In genomic region chr6:112468359-112468758, GRCh38 we compare ENCODE assay signal across 23 cellular contexts.
A peak's percentile ranks its signal among the peaks of the same experiment; 100 is the strongest.
DNase-seq lines count a peak whose midpoint lies in the region; ATAC-seq, FAIRE-seq and TF ChIP-seq lines count a peak whose summit lies in the region.
"Had no signal": no experiment of that assay in that cellular context is flagged by ENCODE, and none has a peak within 500 bp of the region (broad histone marks: within the 10 kb centered on the region; RNA-seq: fewer than 3 reads in every experiment).

No MANE protein-coding gene starts in this region.

- CTCF ChIA-PET in PC-3 (lab: Charles Lee), result interaction anchor here (0.5 kb wide), 1 partner anchor 76 kb away, joined by 10 read pairs; no protein-coding TSS in a partner anchor

- H3K79me2 ChIP-seq in PC-3 (ENCODE audit: low read length), result no peaks in the 10 kb centered on the region
- no peaks in the 10 kb centered on the region for H3K79me2 ChIP-seq in neural progenitor cell (ENCODE audit: low read depth)

- DNase-seq in ELF-1 (ENCODE audit: low read depth, low spot score) (peak; percentile 24), PC-3 (peak; percentile 72), brain microvascular endothelial cell (peak; percentile 44), neural progenitor cell (ENCODE audit: low spot score) (no peak), heart left ventricle (no peak), small intestine (no peak)
- DNase-seq: activated CD4-positive, alpha-beta T cell treated with anti-CD3 and anti-CD28 coated beads, Interleukin-2, amount 50 U/mL, for 48 hours; anterior cingulate cortex; DMS79 treated with DMSO at 0.1 percent for 48 hours; effector CD4-positive, alpha-beta T cell; Kasumi-1; NCI-H1694; NCI-H526 treated with DMSO at 0.1 percent for 48 hours; Peyer's patch; retina; stimulated activated CD4-positive, alpha-beta T cell treated with anti-CD3 and anti-CD28 coated beads, Interleukin-4, amount 100 ng/mL, for 4 hours; stimulated activated naive B cell treated with anti-CD40 and anti-IgM and Interleukin-4, amounts not matched to agents 10 μg/mL and 1 μg/mL and 100 μg/mL, for 72 hours; uterus had no signal

- H3K4me1 Mint-ChIP-seq in neural progenitor cell, result peaks cover 29% of the 10 kb centered on the region

- H3K36me3 ChIP-seq in PC-3 (ENCODE audit: low read depth, low read length) (no peaks in the 10 kb centered on the region), brain microvascular endothelial cell (replicated peaks) (no peaks in the 10 kb centered on the region), neural progenitor cell (no peaks in the 10 kb centered on the region), heart left ventricle (no peaks in the 10 kb centered on the region), small intestine (ENCODE audit: control insufficient read depth in 2 of 2, insufficient read depth in 2 of 2, low read length in 2 of 2) (no peaks in the 10 kb centered on the region)
- H3K36me3 ChIP-seq: Peyer's patch, uterus had no signal

- H3K9me3 Mint-ChIP-seq in neural progenitor cell, result peaks cover 5% of the 10 kb centered on the region

- no peak overlapping the region for H3K27ac ChIP-seq in PC-3 (ENCODE audit: low read length)
- H3K27ac ChIP-seq in brain microvascular endothelial cell, result no peak overlapping the region
- H3K27ac ChIP-seq in neural progenitor cell, result no peak overlapping the region
- H3K27ac ChIP-seq in heart left ventricle, result no peak overlapping the region
- H3K27ac ChIP-seq in small intestine (ENCODE audit: low read depth in 1 of 2, low read length in 1 of 2), result no peak overlapping the region
- H3K27ac ChIP-seq: C4-2B, Peyer's patch, uterus had no signal

- TF ChIP-seq CTCF in PC-3 (conservative IDR thresholded peaks at IDR 0.05; ENCODE audit: low read depth, low read length), result no peak
- no peak for TF ChIP-seq CTCF in brain microvascular endothelial cell (IDR thresholded peaks at IDR 0.05; ENCODE audit: low read depth, low read length, missing control alignments)
- TF ChIP-seq CTCF in neural progenitor cell (IDR thresholded peaks at IDR 0.05), result no peak
- no peak for TF ChIP-seq CTCF in heart left ventricle (IDR thresholded peaks at IDR 0.05)

- intact Hi-C loops in PC-3 (cut with micrococcal nuclease), result no loop called here
- intact Hi-C loops in heart left ventricle (cut with DNase I), result no loop called here

- peaks cover 3% of the 10 kb centered on the region for H3K27me3 Mint-ChIP-seq in neural progenitor cell (ENCODE audit: insufficient read depth, low read depth)
- H3K27me3 Mint-ChIP-seq: stimulated activated naive B cell treated with anti-CD40 and anti-IgM and Interleukin-4, amounts not matched to agents 10 μg/mL and 1 μg/mL and 100 μg/mL, for 72 hours had no signal

- in situ Hi-C loops in brain microvascular endothelial cell (cut with HindIII; ENCODE audit: low pct_ligation_motif_present, low sequenced_read_pairs), result no loop called here

- H3K4me1 ChIP-seq in PC-3 (ENCODE audit: insufficient read depth, low read length), result peaks cover 15% of the 10 kb centered on the region
- H3K4me1 ChIP-seq in neural progenitor cell, result no peaks in the 10 kb centered on the region
- no peaks in the 10 kb centered on the region for H3K4me1 ChIP-seq in heart left ventricle
- H3K4me1 ChIP-seq in small intestine (ENCODE audit: control insufficient read depth in 2 of 2, insufficient read depth in 1 of 2, low read depth in 1 of 2, low read length in 1 of 2), result no peaks in the 10 kb centered on the region
- H3K4me1 ChIP-seq: Peyer's patch, uterus had no signal

- H3K4me3 Mint-ChIP-seq in neural progenitor cell, result no peak overlapping the region
- H3K4me3 Mint-ChIP-seq: stimulated activated naive B cell treated with anti-CD40 and anti-IgM and Interleukin-4, amounts not matched to agents 10 μg/mL and 1 μg/mL and 100 μg/mL, for 72 hours had no signal

- no peaks in the 10 kb centered on the region for H3F3A ChIP-seq in PC-3 (ENCODE audit: low read length, unreplicated experiment)
- H3F3A ChIP-seq in neural progenitor cell (ENCODE audit: low read depth), result no peaks in the 10 kb centered on the region

- no TSS peak for BruUV-seq in PC-3 (replicated peaks; lab: Mats Ljungman, UMichigan)

- TF ChIP-seq POLR2A in heart left ventricle (IDR thresholded peaks at IDR 0.05), result no peak

- H3K9me2 ChIP-seq in PC-3 (replicated peaks; ENCODE audit: low read length), result no peaks in the 10 kb centered on the region

- no peak overlapping the region for H2AFZ ChIP-seq in PC-3 (ENCODE audit: low read length)
- no peak overlapping the region for H2AFZ ChIP-seq in neural progenitor cell (replicated peaks)

- peak overlapping the region; percentile 66 for H3K4me2 ChIP-seq in PC-3 (ENCODE audit: low read length)
- H3K4me2 ChIP-seq in neural progenitor cell, result no peak overlapping the region

- H3K9ac ChIP-seq in PC-3 (ENCODE audit: low read length) (no peak overlapping the region), neural progenitor cell (no peak overlapping the region)

- ATAC-seq in PC-3 (peak; percentile 72), GM18873 (IDR thresholded peaks at IDR 0.05; ENCODE audit: low FRiP score, unreplicated experiment) (no peak), HG02884 (IDR thresholded peaks at IDR 0.05; ENCODE audit: unreplicated experiment) (no peak), heart left ventricle (no peak)
- ATAC-seq: stimulated activated naive B cell treated with anti-CD40 and anti-IgM and Interleukin-4, amounts not matched to agents 10 μg/mL and 1 μg/mL and 100 μg/mL, for 72 hours had no signal

- H3K27me3 ChIP-seq in PC-3 (ENCODE audit: low read length) (no peaks in the 10 kb centered on the region), brain microvascular endothelial cell (replicated peaks) (no peaks in the 10 kb centered on the region), neural progenitor cell (no peaks in the 10 kb centered on the region), heart left ventricle (no peaks in the 10 kb centered on the region), small intestine (ENCODE audit: control insufficient read depth in 2 of 2, insufficient read depth in 2 of 2, low read length in 2 of 2) (no peaks in the 10 kb centered on the region)
- H3K27me3 ChIP-seq: Peyer's patch, uterus had no signal

- POLR2A ChIA-PET in PC-3 (lab: Charles Lee; ENCODE audit: unreplicated experiment), result interaction anchor here (0.6 kb wide), 1 partner anchor 983 kb away, joined by 3 read pairs; no protein-coding TSS in a partner anchor

- no peaks in the 10 kb centered on the region for H3K36me3 Mint-ChIP-seq in neural progenitor cell
- H3K36me3 Mint-ChIP-seq: stimulated activated naive B cell treated with anti-CD40 and anti-IgM and Interleukin-4, amounts not matched to agents 10 μg/mL and 1 μg/mL and 100 μg/mL, for 72 hours had no signal

- no peaks in the 10 kb centered on the region for H3K9me3 ChIP-seq in PC-3 (ENCODE audit: low read length)
- no peaks in the 10 kb centered on the region for H3K9me3 ChIP-seq in neural progenitor cell (ENCODE audit: low read depth)
- no peaks in the 10 kb centered on the region for H3K9me3 ChIP-seq in heart left ventricle
- no peaks in the 10 kb centered on the region for H3K9me3 ChIP-seq in small intestine (ENCODE audit: control insufficient read depth, low read depth)
- H3K9me3 ChIP-seq: Peyer's patch, uterus had no signal

- H3K27ac Mint-ChIP-seq in neural progenitor cell, result peak overlapping the region; percentile 39
- H3K27ac Mint-ChIP-seq: stimulated activated naive B cell treated with anti-CD40 and anti-IgM and Interleukin-4, amounts not matched to agents 10 μg/mL and 1 μg/mL and 100 μg/mL, for 72 hours had no signal

- no peak for FAIRE-seq in small intestine (lab: Jason Lieb, UNC)
- FAIRE-seq: frontal cortex, GM12891 had no signal

- H4K20me1 ChIP-seq in PC-3 (ENCODE audit: low read length) (no peaks in the 10 kb centered on the region), neural progenitor cell (ENCODE audit: low read depth) (no peaks in the 10 kb centered on the region)

- 38 to 45% (median 41%) methylated on average over 3 of the region's 3 CpGs for WGBS in heart left ventricle, 4 donors
- WGBS in small intestine, 3 donors, result 51 to 68% (median 53%) methylated on average over 3 of the region's 3 CpGs

- H3K4me3 ChIP-seq in PC-3 (ENCODE audit: low read length) (no peak overlapping the region), brain microvascular endothelial cell (ENCODE audit: low read depth, low read length) (no peak overlapping the region), neural progenitor cell (no peak overlapping the region), heart left ventricle (no peak overlapping the region), small intestine (ENCODE audit: low read depth in 1 of 2, low read length in 2 of 2) (no peak overlapping the region)
- H3K4me3 ChIP-seq: Peyer's patch, uterus had no signal

Comparison
In these comparisons a context has a peak if more than half of its experiments do, and no peak if none do; other contexts are left out.
1. DNase-seq: peak in ELF-1 (single experiment), PC-3 (single experiment) and brain microvascular endothelial cell (single experiment); none in neural progenitor cell (single experiment), heart left ventricle (0 of 5) and small intestine (single experiment).